33 cellular contexts compared by ENCODE assay signal in genomic region chr13:70311175-70311574, GRCh38.
"Had no signal": no experiment of that assay in that cellular context is flagged by ENCODE, and none has a peak within 500 bp of the region (broad histone marks: within the 10 kb centered on the region; RNA-seq: fewer than 3 reads in every experiment).

No MANE protein-coding gene starts in this region.

- H3K36me3 Mint-ChIP-seq: activated CD4-positive, alpha-beta memory T cell treated with anti-CD3 and anti-CD28 coated beads for 36 hours; activated CD8-positive, alpha-beta memory T cell treated with anti-CD3 and anti-CD28 coated beads, Interleukin-2, amount 10 ng/mL, durations not matched to agents 7 days and 5 days; activated naive CD4-positive, alpha-beta T cell treated with anti-CD3 and anti-CD28 coated beads, Interleukin-2, amount 10 ng/mL, durations not matched to agents 7 days and 5 days; activated naive CD4-positive, alpha-beta T cell treated with anti-CD3 and anti-CD28 coated beads, Interleukin-2, amount 50 U/mL, for 72 hours; activated naive CD8-positive, alpha-beta T cell treated with anti-CD3 and anti-CD28 coated beads, Interleukin-2, amount 10 ng/mL, durations not matched to agents 7 days and 5 days; brain had no signal

- H3K4me1 ChIP-seq: ascending aorta, breast epithelium, colonic mucosa, esophagus muscularis mucosa, foreskin keratinocyte, gastrocnemius medialis, heart left ventricle had no signal

- H3K9me3 ChIP-seq: ascending aorta, breast epithelium, colonic mucosa, esophagus muscularis mucosa, gastrocnemius medialis, heart left ventricle had no signal

- H3K27ac Mint-ChIP-seq: activated B cell treated with CpG ODN at 0.5 μM for 24 hours; activated CD4-positive, alpha-beta memory T cell treated with anti-CD3 and anti-CD28 coated beads for 36 hours; activated CD4-positive, alpha-beta T cell treated with anti-CD3 and anti-CD28 coated beads for 36 hours; activated CD4-positive, alpha-beta T cell treated with anti-CD3 and anti-CD28 coated beads, Interleukin-2, amount 10 ng/mL, durations not matched to agents 24 days and 14 days; activated CD8-positive, alpha-beta memory T cell treated with anti-CD3 and anti-CD28 coated beads, Interleukin-2, amount 10 ng/mL, durations not matched to agents 7 days and 5 days; activated CD8-positive, alpha-beta T cell treated with anti-CD3 and anti-CD28 coated beads, Interleukin-2, amount 10 ng/mL, durations not matched to agents 7 days and 5 days; activated naive CD4-positive, alpha-beta T cell treated with anti-CD3 and anti-CD28 coated beads, Interleukin-2, amount 10 ng/mL, durations not matched to agents 7 days and 5 days; activated naive CD4-positive, alpha-beta T cell treated with anti-CD3 and anti-CD28 coated beads, Interleukin-2, amount 50 U/mL, for 72 hours; activated naive CD8-positive, alpha-beta T cell treated with anti-CD3 and anti-CD28 coated beads, Interleukin-2, amount 10 ng/mL, durations not matched to agents 7 days and 5 days; activated T-cell treated with anti-CD3 and anti-CD28 coated beads, Interleukin-2, amount 50 U/mL, for 24 hours; activated T-cell treated with anti-CD3 and anti-CD28 coated beads, Interleukin-2, amount 50 U/mL, for 72 hours; T-helper 17 cell; T-helper 2 cell treated with Interferon-gamma antibody and Interleukin-4, amounts not matched to agents 5 μg/mL and 100 μg/mL, for 36 hours had no signal

- DNase-seq: activated B cell treated with CpG ODN at 0.5 μM for 24 hours; activated CD4-positive, alpha-beta memory T cell treated with anti-CD3 and anti-CD28 coated beads for 36 hours; activated CD4-positive, alpha-beta T cell treated with anti-CD3 and anti-CD28 coated beads for 36 hours; activated CD4-positive, alpha-beta T cell treated with anti-CD3 and anti-CD28 coated beads, Interleukin-2, amount 10 ng/mL, durations not matched to agents 24 days and 14 days; activated CD4-positive, CD25-positive, alpha-beta regulatory T cell treated with anti-CD3 and anti-CD28 coated beads, Interleukin-2, amount 50 U/mL, for 72 hours; activated CD8-positive, alpha-beta memory T cell treated with anti-CD3 and anti-CD28 coated beads, Interleukin-2, amount 10 ng/mL, durations not matched to agents 7 days and 5 days; activated CD8-positive, alpha-beta memory T cell treated with anti-CD3 and anti-CD28 coated beads, Interleukin-2, amount 50 U/mL, for 4 hours; activated CD8-positive, alpha-beta T cell treated with anti-CD3 and anti-CD28 coated beads, Interleukin-2, amount 10 ng/mL, durations not matched to agents 7 days and 5 days; activated gamma-delta T cell; activated naive CD4-positive, alpha-beta T cell; activated naive CD4-positive, alpha-beta T cell treated with anti-CD3 and anti-CD28 coated beads, Interleukin-2, amount 10 ng/mL, durations not matched to agents 7 days and 5 days; activated naive CD8-positive, alpha-beta T cell treated with anti-CD3 and anti-CD28 coated beads, Interleukin-2, amount 10 ng/mL, durations not matched to agents 7 days and 5 days; activated T-cell treated with anti-CD3 and anti-CD28 coated beads, Interleukin-2, amount 50 U/mL, for 24 hours; activated T-cell treated with anti-CD3 and anti-CD28 coated beads, Interleukin-2, amount 50 U/mL, for 72 hours; central memory CD4-positive, alpha-beta T cell; cerebellar nuclear complex; effector CD8-positive, alpha-beta T cell; gastrocnemius medialis; glutamatergic neuron; T-helper 1 cell; T-helper 17 cell; T1000 had no signal

- H3K4me1 Mint-ChIP-seq: activated B cell treated with CpG ODN at 0.5 μM for 24 hours; activated CD4-positive, alpha-beta T cell treated with anti-CD3 and anti-CD28 coated beads for 36 hours; activated CD4-positive, alpha-beta T cell treated with anti-CD3 and anti-CD28 coated beads, Interleukin-2, amount 10 ng/mL, durations not matched to agents 24 days and 14 days; activated CD8-positive, alpha-beta memory T cell treated with anti-CD3 and anti-CD28 coated beads, Interleukin-2, amount 10 ng/mL, durations not matched to agents 7 days and 5 days; activated naive CD4-positive, alpha-beta T cell treated with anti-CD3 and anti-CD28 coated beads, Interleukin-2, amount 10 ng/mL, durations not matched to agents 7 days and 5 days; activated naive CD8-positive, alpha-beta T cell treated with anti-CD3 and anti-CD28 coated beads, Interleukin-2, amount 10 ng/mL, durations not matched to agents 7 days and 5 days; T-helper 17 cell had no signal

- H3K4me3 Mint-ChIP-seq: activated B cell treated with CpG ODN at 0.5 μM for 24 hours; activated CD4-positive, alpha-beta memory T cell treated with anti-CD3 and anti-CD28 coated beads for 36 hours; activated CD4-positive, alpha-beta T cell treated with anti-CD3 and anti-CD28 coated beads for 36 hours; activated CD4-positive, alpha-beta T cell treated with anti-CD3 and anti-CD28 coated beads, Interleukin-2, amount 10 ng/mL, durations not matched to agents 24 days and 14 days; activated CD8-positive, alpha-beta memory T cell treated with anti-CD3 and anti-CD28 coated beads, Interleukin-2, amount 10 ng/mL, durations not matched to agents 7 days and 5 days; activated CD8-positive, alpha-beta T cell treated with anti-CD3 and anti-CD28 coated beads, Interleukin-2, amount 10 ng/mL, durations not matched to agents 7 days and 5 days; activated naive CD4-positive, alpha-beta T cell treated with anti-CD3 and anti-CD28 coated beads, Interleukin-2, amount 10 ng/mL, durations not matched to agents 7 days and 5 days; activated naive CD8-positive, alpha-beta T cell treated with anti-CD3 and anti-CD28 coated beads, Interleukin-2, amount 10 ng/mL, durations not matched to agents 7 days and 5 days; activated T-cell treated with anti-CD3 and anti-CD28 coated beads, Interleukin-2, amount 50 U/mL, for 24 hours; activated T-cell treated with anti-CD3 and anti-CD28 coated beads, Interleukin-2, amount 50 U/mL, for 72 hours; T-helper 17 cell; T-helper 2 cell treated with Interferon-gamma antibody and Interleukin-4, amounts not matched to agents 5 μg/mL and 100 μg/mL, for 36 hours had no signal

- H3K36me3 ChIP-seq: ascending aorta, breast epithelium, cardiac muscle cell, colonic mucosa, esophagus muscularis mucosa, gastrocnemius medialis, heart left ventricle, WERI-Rb-1 had no signal

- ATAC-seq: activated CD4-positive, alpha-beta T cell treated with anti-CD3 and anti-CD28 coated beads for 36 hours; activated CD8-positive, alpha-beta memory T cell treated with anti-CD3 and anti-CD28 coated beads, Interleukin-2, amount 10 ng/mL, durations not matched to agents 7 days and 5 days; activated CD8-positive, alpha-beta T cell treated with anti-CD3 and anti-CD28 coated beads, Interleukin-2, amount 10 ng/mL, durations not matched to agents 7 days and 5 days; activated naive CD4-positive, alpha-beta T cell treated with anti-CD3 and anti-CD28 coated beads, Interleukin-2, amount 50 U/mL, for 72 hours; activated T-cell treated with anti-CD3 and anti-CD28 coated beads, Interleukin-2, amount 50 U/mL, for 72 hours; foreskin keratinocyte; gastrocnemius medialis; T-helper 17 cell had no signal

- H3K4me3 ChIP-seq: ascending aorta, breast epithelium, cardiac muscle cell, colonic mucosa, esophagus muscularis mucosa, gastrocnemius medialis, heart left ventricle had no signal

- H3K27ac ChIP-seq: ascending aorta, breast epithelium, cardiac muscle cell, colonic mucosa, esophagus muscularis mucosa, foreskin keratinocyte, gastrocnemius medialis, heart left ventricle, WERI-Rb-1 had no signal

- H3K27me3 Mint-ChIP-seq: activated B cell treated with CpG ODN at 0.5 μM for 24 hours; activated CD4-positive, alpha-beta memory T cell treated with anti-CD3 and anti-CD28 coated beads for 36 hours; activated CD4-positive, alpha-beta T cell treated with anti-CD3 and anti-CD28 coated beads for 36 hours; activated CD4-positive, alpha-beta T cell treated with anti-CD3 and anti-CD28 coated beads, Interleukin-2, amount 10 ng/mL, durations not matched to agents 24 days and 14 days; activated CD8-positive, alpha-beta memory T cell treated with anti-CD3 and anti-CD28 coated beads, Interleukin-2, amount 10 ng/mL, durations not matched to agents 7 days and 5 days; activated naive CD4-positive, alpha-beta T cell treated with anti-CD3 and anti-CD28 coated beads, Interleukin-2, amount 10 ng/mL, durations not matched to agents 7 days and 5 days; activated naive CD8-positive, alpha-beta T cell treated with anti-CD3 and anti-CD28 coated beads, Interleukin-2, amount 10 ng/mL, durations not matched to agents 7 days and 5 days; activated T-cell treated with anti-CD3 and anti-CD28 coated beads, Interleukin-2, amount 50 U/mL, for 24 hours; brain; T-helper 17 cell had no signal

- H3K27me3 ChIP-seq: ascending aorta, breast epithelium, cardiac muscle cell, colonic mucosa, esophagus muscularis mucosa, foreskin keratinocyte, gastrocnemius medialis, heart left ventricle had no signal

- H3K9me3 Mint-ChIP-seq: activated CD4-positive, alpha-beta memory T cell treated with anti-CD3 and anti-CD28 coated beads for 36 hours; activated CD4-positive, alpha-beta T cell treated with anti-CD3 and anti-CD28 coated beads, Interleukin-2, amount 10 ng/mL, durations not matched to agents 24 days and 14 days; activated naive CD4-positive, alpha-beta T cell treated with anti-CD3 and anti-CD28 coated beads, Interleukin-2, amount 50 U/mL, for 72 hours; brain; T-helper 2 cell treated with Interferon-gamma antibody and Interleukin-4, amounts not matched to agents 5 μg/mL and 100 μg/mL, for 36 hours had no signal
